In the genomic region with DNA sequence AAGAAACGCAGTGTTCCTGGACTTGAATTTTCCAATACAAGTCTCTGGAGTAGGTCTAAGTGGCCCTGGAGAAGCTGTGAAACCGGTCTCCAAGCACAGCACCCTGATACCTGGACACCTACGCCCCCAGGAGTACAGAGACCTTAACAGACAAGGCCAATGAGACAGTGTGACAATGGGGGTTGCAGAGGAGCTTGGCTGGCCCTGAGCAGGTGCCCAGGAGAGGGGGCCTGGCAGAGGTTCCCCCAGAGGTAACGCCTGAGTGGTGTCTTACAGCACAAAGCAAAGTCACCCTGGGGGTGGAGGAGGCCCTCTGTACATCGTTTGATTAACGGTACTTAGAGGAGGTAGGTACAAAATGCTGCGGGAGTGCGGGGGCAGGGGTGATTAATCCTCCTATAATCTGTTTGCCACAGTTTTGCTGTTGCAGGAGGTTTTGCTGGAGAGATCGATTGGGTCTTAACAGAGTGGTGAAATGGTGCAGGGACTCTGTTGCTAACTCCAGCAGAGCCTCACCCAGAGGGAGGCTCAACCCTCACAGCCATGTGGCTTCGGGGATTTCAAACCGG, we compare ENCODE assay signal across 1 cellular context.
TF ChIP-seq lines count a peak whose summit lies in the region.

No MANE protein-coding gene starts in this region.

TF ChIP-seq in GM23338, 12 proteins besides CTCF, POLR2A, EP300 and RAD21 (continued from another document):
- TF ChIP-seq ZNF462 (CRISPR knock-in tag; IDR thresholded peaks at IDR 0.05) = no peak
- TF ChIP-seq EZH2phosphoT487 (IDR thresholded peaks at IDR 0.05; ENCODE audit: unreplicated experiment) = no peak
- no peak for TF ChIP-seq NANOG (IDR thresholded peaks at IDR 0.05; ENCODE audit: borderline replicate concordance)
